Comparison of ENCODE assay signal across 36 cellular contexts in the genomic region with DNA sequence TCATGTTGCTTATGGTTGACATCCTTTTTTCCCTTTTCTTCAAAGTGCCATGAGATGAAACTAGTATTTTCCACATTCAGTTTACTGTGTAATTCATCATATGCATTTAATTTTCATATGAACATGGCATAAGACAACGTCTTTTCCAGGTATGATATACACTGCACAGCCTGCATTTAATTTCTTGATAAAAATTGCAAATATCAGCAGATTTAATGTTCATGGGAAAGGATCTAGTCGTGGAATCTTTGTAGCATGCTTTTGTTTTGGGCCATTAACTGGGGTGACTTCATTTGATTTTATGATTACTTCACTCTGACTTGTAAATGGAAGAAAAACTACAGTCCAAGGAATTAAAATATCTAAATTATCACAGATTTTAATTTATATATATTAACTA.
"Had no signal": no experiment of that assay in that cellular context is flagged by ENCODE, and none has a peak within 500 bp of the region (broad histone marks: within the 10 kb centered on the region; RNA-seq: fewer than 3 reads in every experiment).

No MANE protein-coding gene starts in this region.

- H3K36me3 ChIP-seq: MG63 had no signal

- H3K9me3 ChIP-seq: MG63 had no signal

- H3K27me3 ChIP-seq: MG63 had no signal

- H3K4me3 ChIP-seq: MG63 had no signal

- DNase-seq: Karpas-422, Kasumi-1, MG63, MM.1S, MV-4-11, NCI-H1048, NCI-H1092, NCI-H1092 treated with DMSO at 0.1 percent for 48 hours, NCI-H1105, NCI-H1105 treated with DMSO at 0.1 percent for 48 hours, NCI-H1417, NCI-H1417 treated with DMSO at 0.1 percent for 48 hours, NCI-H1436, NCI-H1436 treated with DMSO at 0.1 percent for 48 hours, NCI-H146, NCI-H1694, NCI-H1694 treated with DMSO at 0.1 percent for 48 hours, NCI-H187, NCI-H187 treated with DMSO at 0.1 percent for 48 hours, NCI-H1930, NCI-H2029, NCI-H2029 treated with DMSO at 0.1 percent for 48 hours, NCI-H2081, NCI-H2081 treated with DMSO at 0.1 percent for 48 hours, NCI-H2107, NCI-H2171, NCI-H2171 treated with DMSO at 0.1 percent for 48 hours, NCI-H2227 treated with DMSO at 0.1 percent for 48 hours, NCI-H226, NCI-H345, NCI-H446, NCI-H446 treated with DMSO at 0.1 percent for 48 hours, NCI-H510A, NCI-H510A treated with DMSO at 0.1 percent for 48 hours, NCI-H524, NCI-H524 treated with DMSO at 0.1 percent for 48 hours had no signal
